ENCODE assay signal across 26 cellular contexts in the genomic region with DNA sequence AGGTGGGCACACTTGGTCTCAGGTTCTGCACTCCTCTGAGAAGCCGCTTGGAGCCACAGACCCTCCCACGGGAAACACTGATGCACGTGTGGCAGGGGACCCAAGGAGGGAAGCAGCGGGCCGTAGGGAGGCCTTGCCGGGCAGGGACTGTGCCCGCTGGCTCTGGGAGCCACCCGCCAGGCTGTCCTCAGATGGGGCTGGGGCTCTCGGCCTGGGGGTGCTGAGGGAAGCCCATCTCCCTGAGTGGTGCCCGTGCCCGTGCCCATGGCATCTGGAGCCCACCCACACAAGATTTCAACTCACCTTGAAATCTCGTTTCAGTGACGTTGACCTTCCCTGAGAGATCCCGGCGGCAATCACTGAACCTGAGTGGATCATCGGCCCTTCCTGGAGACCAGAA. TPM values are rescaled to one million over a fixed set of nuclear protein-coding genes. Genes with fewer than 3 reads are reported as not detected.
"Had no signal": no experiment of that assay in that cellular context is flagged by ENCODE, and none has a peak within 500 bp of the region (broad histone marks: within the 10 kb centered on the region; RNA-seq: fewer than 3 reads in every experiment).

No MANE protein-coding gene starts in this region.

- H3K4me3 ChIP-seq: MG63 had no signal

- H3K27me3 ChIP-seq: MG63 had no signal

- H3K9ac ChIP-seq: SK-N-SH had no signal

- DNase-seq: IMR-90, Karpas-422, KG1, MG63, NCI-H1092, NCI-H1105 treated with DMSO at 0.1 percent for 48 hours, NCI-H1417 treated with DMSO at 0.1 percent for 48 hours, NCI-H146, NCI-H1694 treated with DMSO at 0.1 percent for 48 hours, NCI-H1930, NCI-H2081, NCI-H2107, NCI-H2171, NCI-H226, NCI-H446, NCI-H510A, NCI-H524 treated with DMSO at 0.1 percent for 48 hours, NCI-H69, NCI-H774, RPMI8226, SHP77, SK-N-SH, SW 1271 had no signal

- H3K9me3 ChIP-seq: MG63, SK-N-SH had no signal

- ATAC-seq: HepG2 had no signal

- H3K4me2 ChIP-seq: SK-N-SH had no signal

RNA-seq across cellular contexts. Expression of a gene that starts 12.6 kb away (rescaled TPM):
- total RNA-seq: IMR-90 had no signal

RNA-seq across cellular contexts. Expression of a gene that starts 26.1 kb away (rescaled TPM):
- total RNA-seq: HT1080, IMR-90, SK-MEL-5 had no signal
- polyA plus RNA-seq: HepG2, IMR-90, SK-N-SH had no signal

RNA-seq across cellular contexts. Expression of a gene that starts 31.8 kb away (rescaled TPM):
- total RNA-seq: HepG2, HT1080, IMR-90, SK-MEL-5 had no signal
- polyA plus RNA-seq: SK-N-SH had no signal
